21 cellular contexts compared by ENCODE assay signal in the genomic region with DNA sequence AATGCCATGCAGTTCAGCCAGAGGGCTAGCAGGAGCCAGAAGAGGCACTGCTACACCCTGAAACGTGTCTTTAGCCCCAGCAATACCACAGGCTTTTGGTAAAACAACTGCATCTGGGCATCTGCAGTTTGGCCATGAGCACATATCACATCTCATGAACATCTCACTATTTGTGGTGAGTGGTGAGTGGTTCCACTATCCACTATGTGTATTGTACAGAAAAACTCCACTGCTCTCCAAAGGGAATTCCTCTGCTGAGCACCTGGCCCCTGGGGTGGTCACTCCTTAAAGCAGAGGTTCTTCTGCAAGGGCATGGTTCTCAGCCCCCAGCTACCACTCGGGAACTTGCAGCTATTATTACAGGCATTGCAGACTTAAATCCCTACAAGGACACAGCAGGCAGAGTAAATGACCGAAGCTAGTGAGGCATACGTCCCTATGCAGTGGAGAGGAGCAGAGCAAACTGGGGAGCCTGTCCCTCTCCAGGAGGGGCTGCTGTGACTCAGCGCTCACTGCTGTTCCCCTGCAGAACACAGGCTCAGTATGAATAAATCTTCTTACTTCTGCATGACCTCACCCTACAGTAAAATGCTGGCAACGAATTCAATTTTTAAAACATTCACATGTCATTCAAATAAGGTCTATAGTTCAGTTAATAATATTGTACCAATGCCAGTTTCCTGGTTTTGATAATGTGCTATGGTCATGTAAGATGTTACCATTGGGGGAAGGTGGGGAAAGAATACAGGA.
"Had no signal": no experiment of that assay in that cellular context is flagged by ENCODE, and none has a peak within 500 bp of the region (broad histone marks: within the 10 kb centered on the region; RNA-seq: fewer than 3 reads in every experiment).

No MANE protein-coding gene starts in this region.

- H3K4me3 ChIP-seq: esophagus squamous epithelium, gastroesophageal sphincter, ovary, SK-N-MC, upper lobe of right lung had no signal

- H3K36me3 ChIP-seq: brain microvascular endothelial cell, esophagus squamous epithelium, gastroesophageal sphincter, ovary, upper lobe of right lung had no signal

- H3K4me1 ChIP-seq: esophagus squamous epithelium, gastroesophageal sphincter, upper lobe of right lung had no signal

- FAIRE-seq: islet of Langerhans had no signal

- H3K27me3 ChIP-seq: brain microvascular endothelial cell, esophagus squamous epithelium, gastroesophageal sphincter, ovary, upper lobe of right lung had no signal

- ATAC-seq: gastroesophageal sphincter; naive thymus-derived CD4-positive, alpha-beta T cell; T-helper 17 cell; upper lobe of right lung had no signal

- H3K9me3 ChIP-seq: esophagus squamous epithelium, gastroesophageal sphincter, ovary, upper lobe of right lung had no signal

- DNase-seq: activated CD4-positive, alpha-beta T cell treated with anti-CD3 and anti-CD28 coated beads for 4 hours; activated CD4-positive, alpha-beta T cell treated with anti-CD3 and anti-CD28 coated beads, Interleukin-2, amount 50 U/mL, for 48 hours; activated CD4-positive, CD25-positive, alpha-beta regulatory T cell; activated naive CD4-positive, alpha-beta T cell treated with Interleukin-2 at 50 U/mL for 16 hours; activated naive CD8-positive, alpha-beta T cell treated with anti-CD3 and anti-CD28 coated beads for 36 hours; activated T-cell treated with anti-CD3 and anti-CD28 coated beads, Interleukin-2, amount 50 U/mL, for 48 hours; amygdala; brain microvascular endothelial cell; caudate nucleus; esophagus squamous epithelium; hypothalamus; naive thymus-derived CD4-positive, alpha-beta T cell; stimulated activated CD4-positive, alpha-beta T cell treated with anti-CD3 and anti-CD28 coated beads, Interleukin-4, amount 100 ng/mL, for 24 hours; stimulated activated naive CD4-positive, alpha-beta T cell treated with Interleukin-2 at 50 U/mL for 16 hours; SW 1271; T-helper 17 cell; upper lobe of right lung had no signal

- H3K27ac ChIP-seq: brain microvascular endothelial cell, esophagus squamous epithelium, gastroesophageal sphincter, ovary, SK-N-MC, upper lobe of right lung had no signal
